ENCODE assay signal across 15 cellular contexts in the genomic region with DNA sequence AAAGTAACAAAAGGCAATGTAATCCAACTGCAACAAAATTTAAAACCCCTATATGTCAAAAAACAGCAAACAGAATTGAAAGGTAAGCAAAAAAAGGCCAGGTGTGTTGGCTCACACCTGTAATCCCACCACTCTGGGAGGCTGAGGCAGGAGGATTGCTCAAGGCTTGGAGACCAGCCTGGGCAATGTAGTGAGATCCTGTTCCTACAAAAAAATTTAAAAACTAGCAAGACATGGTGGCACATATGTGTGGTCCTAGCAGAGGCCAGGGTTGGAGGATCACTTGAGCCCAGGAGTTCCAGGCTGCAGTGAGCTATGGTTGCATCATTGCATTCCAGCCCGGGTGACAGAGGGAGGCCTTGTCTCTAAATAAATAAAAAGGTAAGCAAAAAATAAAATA.
DNase-seq lines count a peak whose midpoint lies in the region; ATAC-seq and TF ChIP-seq lines count a peak whose summit lies in the region.
"Had no signal": no experiment of that assay in that cellular context is flagged by ENCODE, and none has a peak within 500 bp of the region (broad histone marks: within the 10 kb centered on the region; RNA-seq: fewer than 3 reads in every experiment).

No MANE protein-coding gene starts in this region.

- CTCF ChIA-PET in activated naive CD4-positive, alpha-beta T cell treated with anti-CD3 and anti-CD28 coated beads, Interleukin-2, amount 10 ng/mL, durations not matched to agents 7 days and 5 days (lab: Charles Lee): interaction anchor here (0.9 to 6.3 kb wide), 3 partner anchors 10 to 49 kb away, joined by 3 to 31 read pairs (median 8); no protein-coding TSS in a partner anchor
- CTCF ChIA-PET in WTC11 (lab: Charles Lee): interaction anchor here (1.4 to 2.3 kb wide), 4 partner anchors 50 to 94 kb away, joined by 3 to 17 read pairs (median 4); no protein-coding TSS in a partner anchor

- no peak overlapping the region for H3K4me3 ChIP-seq in upper lobe of right lung
- H3K4me3 ChIP-seq: MG63, pancreas, vagina had no signal

- peaks cover 53% of the 10 kb centered on the region for H3K36me3 Mint-ChIP-seq in activated naive CD4-positive, alpha-beta T cell treated with anti-CD3 and anti-CD28 coated beads, Interleukin-2, amount 10 ng/mL, durations not matched to agents 7 days and 5 days
- H3K36me3 Mint-ChIP-seq in WTC11: no peaks in the 10 kb centered on the region
- H3K36me3 Mint-ChIP-seq in immature natural killer cell: no peaks in the 10 kb centered on the region

- intact Hi-C loops in upper lobe of right lung (cut with DNase I): no loop called here

- no peak overlapping the region for H3K4me3 Mint-ChIP-seq in activated naive CD4-positive, alpha-beta T cell treated with anti-CD3 and anti-CD28 coated beads, Interleukin-2, amount 10 ng/mL, durations not matched to agents 7 days and 5 days
- H3K4me3 Mint-ChIP-seq in WTC11 (no peak overlapping the region), immature natural killer cell (no peak overlapping the region)

- peaks cover 73% of the 10 kb centered on the region for H3K4me1 Mint-ChIP-seq in activated naive CD4-positive, alpha-beta T cell treated with anti-CD3 and anti-CD28 coated beads, Interleukin-2, amount 10 ng/mL, durations not matched to agents 7 days and 5 days
- H3K4me1 Mint-ChIP-seq in WTC11: peaks cover 25% of the 10 kb centered on the region
- peaks cover 47 to 69% of the 10 kb centered on the region in 2 donors for H3K4me1 Mint-ChIP-seq in immature natural killer cell

- peaks cover 21% of the 10 kb centered on the region for H3K36me3 ChIP-seq in upper lobe of right lung
- H3K36me3 ChIP-seq: pancreas had no signal

- no peaks in the 10 kb centered on the region for H3K27me3 Mint-ChIP-seq in activated naive CD4-positive, alpha-beta T cell treated with anti-CD3 and anti-CD28 coated beads, Interleukin-2, amount 10 ng/mL, durations not matched to agents 7 days and 5 days
- H3K27me3 Mint-ChIP-seq in WTC11 (ENCODE audit: low read depth) (no peaks in the 10 kb centered on the region), immature natural killer cell (ENCODE audit: low read depth in 3 of 3) (peaks cover 0 to 17% (median 15%) of the 10 kb centered on the region in 3 donors)

- H3K27me3 ChIP-seq in upper lobe of right lung: no peaks in the 10 kb centered on the region
- H3K27me3 ChIP-seq: MG63, pancreas, vagina had no signal

- H3K9me3 ChIP-seq in upper lobe of right lung: no peaks in the 10 kb centered on the region
- H3K9me3 ChIP-seq: MG63, pancreas, SK-N-SH, vagina had no signal

- H3K27ac Mint-ChIP-seq in activated naive CD4-positive, alpha-beta T cell treated with anti-CD3 and anti-CD28 coated beads, Interleukin-2, amount 10 ng/mL, durations not matched to agents 7 days and 5 days: peak overlapping the region; percentile 67
- no peak overlapping the region for H3K27ac Mint-ChIP-seq in WTC11
- peak overlapping the region in 4 of 6 donors; percentile 13 to 86 (median 78) for H3K27ac Mint-ChIP-seq in immature natural killer cell

- no peak for ATAC-seq in WTC11
- peak; percentile 13 for ATAC-seq in upper lobe of right lung
- ATAC-seq in GM21529 (IDR thresholded peaks at IDR 0.05; ENCODE audit: unreplicated experiment): no peak
- ATAC-seq: pancreas had no signal

- POLR2A ChIA-PET in WTC11 (lab: Charles Lee): no interaction called here

- peaks cover 30% of the 10 kb centered on the region for H3K4me1 ChIP-seq in upper lobe of right lung

- no peak overlapping the region for H3K27ac ChIP-seq in upper lobe of right lung
- H3K27ac ChIP-seq: pancreas had no signal

- no peaks in the 10 kb centered on the region for H3K9me3 Mint-ChIP-seq in activated naive CD4-positive, alpha-beta T cell treated with anti-CD3 and anti-CD28 coated beads, Interleukin-2, amount 10 ng/mL, durations not matched to agents 7 days and 5 days
- H3K9me3 Mint-ChIP-seq in WTC11 (no peaks in the 10 kb centered on the region), immature natural killer cell (no peaks in the 10 kb centered on the region)

- DNase-seq in activated naive CD4-positive, alpha-beta T cell treated with anti-CD3 and anti-CD28 coated beads, Interleukin-2, amount 10 ng/mL, durations not matched to agents 7 days and 5 days: no peak
- DNase-seq in activated naive CD4-positive, alpha-beta T cell treated with anti-CD3 and anti-CD28 coated beads, Interleukin-2, amount 50 U/mL, for 16 hours: no peak
- no peak for DNase-seq in WTC11 (ENCODE audit: low spot score)
- no peak for DNase-seq in immature natural killer cell
- DNase-seq in upper lobe of right lung: no peak
- no peak for DNase-seq in GDM1 (lab: John Stamatoyannopoulos, UW)
- DNase-seq in DMS153 (lab: John Stamatoyannopoulos, UW): no peak
- DNase-seq: activated CD4-positive, CD25-positive, alpha-beta regulatory T cell; activated gamma-delta T cell; mesendoderm; MG63; pancreas; SK-N-SH had no signal

- TF ChIP-seq CTCF in WTC11 (IDR thresholded peaks at IDR 0.05) (no peak), upper lobe of right lung (IDR thresholded peaks at IDR 0.05) (no peak)

TF ChIP-seq in WTC11, 78 proteins besides CTCF, POLR2A, EP300 and RAD21:
- TF ChIP-seq ZNF281 (CRISPR knock-in tag; IDR thresholded peaks at IDR 0.05) (no peak), GABPB1 (CRISPR knock-in tag; IDR thresholded peaks at IDR 0.05) (peak; percentile 89), ZNF121 (CRISPR knock-in tag; IDR thresholded peaks at IDR 0.05) (peak; percentile 86)
